1 cellular context compared by ENCODE assay signal in the genomic region with DNA sequence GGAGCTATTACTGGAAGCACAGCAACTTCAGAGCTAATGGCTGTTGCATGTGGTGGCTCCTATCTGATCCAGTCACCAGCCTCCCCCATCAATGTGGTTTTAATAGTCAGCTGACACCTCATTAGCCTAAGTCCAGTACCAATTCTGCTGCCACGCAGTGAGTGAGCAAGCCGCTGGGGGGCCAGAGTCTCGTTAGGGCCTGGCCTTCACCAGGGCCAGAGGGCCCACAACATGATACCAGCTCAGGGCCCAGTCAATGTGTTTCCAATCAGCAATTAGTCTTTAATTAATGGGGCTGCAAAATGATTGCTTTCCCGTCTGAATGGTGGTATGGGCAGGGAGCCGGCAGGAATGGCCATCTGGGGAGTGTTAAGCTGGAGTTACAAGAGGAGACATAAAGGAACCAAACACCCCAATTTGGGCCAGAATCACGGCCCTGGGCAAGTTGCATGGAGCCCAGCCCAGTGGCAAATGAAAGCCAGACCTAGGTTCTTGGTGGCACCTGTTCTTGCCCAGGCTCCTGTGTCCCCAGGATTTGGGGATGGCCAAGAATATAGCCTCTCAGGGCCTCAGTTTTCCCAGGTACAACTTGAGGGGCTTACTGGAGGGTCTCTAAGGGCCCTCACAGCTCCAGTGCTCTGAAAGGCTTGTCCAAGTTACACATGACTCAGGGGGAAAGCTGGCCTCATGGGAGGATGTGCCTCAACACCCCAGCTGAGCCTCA.
TF ChIP-seq lines count a peak whose summit lies in the region.

No MANE protein-coding gene starts in this region.

TF ChIP-seq in GM23338, 12 proteins besides CTCF, POLR2A, EP300 and RAD21:
- no peak for TF ChIP-seq NANOG (IDR thresholded peaks at IDR 0.05; ENCODE audit: borderline replicate concordance)
- no peak for TF ChIP-seq EZH2 (IDR thresholded peaks at IDR 0.05; ENCODE audit: low read depth, unreplicated experiment)
- TF ChIP-seq, protein P1, sequence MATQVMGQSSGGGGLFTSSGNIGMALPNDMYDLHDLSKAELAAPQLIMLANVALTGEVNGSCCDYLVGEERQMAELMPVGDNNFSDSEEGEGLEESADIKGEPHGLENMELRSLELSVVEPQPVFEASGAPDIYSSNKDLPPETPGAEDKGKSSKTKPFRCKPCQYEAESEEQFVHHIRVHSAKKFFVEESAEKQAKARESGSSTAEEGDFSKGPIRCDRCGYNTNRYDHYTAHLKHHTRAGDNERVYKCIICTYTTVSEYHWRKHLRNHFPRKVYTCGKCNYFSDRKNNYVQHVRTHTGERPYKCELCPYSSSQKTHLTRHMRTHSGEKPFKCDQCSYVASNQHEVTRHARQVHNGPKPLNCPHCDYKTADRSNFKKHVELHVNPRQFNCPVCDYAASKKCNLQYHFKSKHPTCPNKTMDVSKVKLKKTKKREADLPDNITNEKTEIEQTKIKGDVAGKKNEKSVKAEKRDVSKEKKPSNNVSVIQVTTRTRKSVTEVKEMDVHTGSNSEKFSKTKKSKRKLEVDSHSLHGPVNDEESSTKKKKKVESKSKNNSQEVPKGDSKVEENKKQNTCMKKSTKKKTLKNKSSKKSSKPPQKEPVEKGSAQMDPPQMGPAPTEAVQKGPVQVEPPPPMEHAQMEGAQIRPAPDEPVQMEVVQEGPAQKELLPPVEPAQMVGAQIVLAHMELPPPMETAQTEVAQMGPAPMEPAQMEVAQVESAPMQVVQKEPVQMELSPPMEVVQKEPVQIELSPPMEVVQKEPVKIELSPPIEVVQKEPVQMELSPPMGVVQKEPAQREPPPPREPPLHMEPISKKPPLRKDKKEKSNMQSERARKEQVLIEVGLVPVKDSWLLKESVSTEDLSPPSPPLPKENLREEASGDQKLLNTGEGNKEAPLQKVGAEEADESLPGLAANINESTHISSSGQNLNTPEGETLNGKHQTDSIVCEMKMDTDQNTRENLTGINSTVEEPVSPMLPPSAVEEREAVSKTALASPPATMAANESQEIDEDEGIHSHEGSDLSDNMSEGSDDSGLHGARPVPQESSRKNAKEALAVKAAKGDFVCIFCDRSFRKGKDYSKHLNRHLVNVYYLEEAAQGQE (IDR thresholded peaks at IDR 0.05; ENCODE audit: unreplicated experiment) = no peak
- TF ChIP-seq, protein P2, sequence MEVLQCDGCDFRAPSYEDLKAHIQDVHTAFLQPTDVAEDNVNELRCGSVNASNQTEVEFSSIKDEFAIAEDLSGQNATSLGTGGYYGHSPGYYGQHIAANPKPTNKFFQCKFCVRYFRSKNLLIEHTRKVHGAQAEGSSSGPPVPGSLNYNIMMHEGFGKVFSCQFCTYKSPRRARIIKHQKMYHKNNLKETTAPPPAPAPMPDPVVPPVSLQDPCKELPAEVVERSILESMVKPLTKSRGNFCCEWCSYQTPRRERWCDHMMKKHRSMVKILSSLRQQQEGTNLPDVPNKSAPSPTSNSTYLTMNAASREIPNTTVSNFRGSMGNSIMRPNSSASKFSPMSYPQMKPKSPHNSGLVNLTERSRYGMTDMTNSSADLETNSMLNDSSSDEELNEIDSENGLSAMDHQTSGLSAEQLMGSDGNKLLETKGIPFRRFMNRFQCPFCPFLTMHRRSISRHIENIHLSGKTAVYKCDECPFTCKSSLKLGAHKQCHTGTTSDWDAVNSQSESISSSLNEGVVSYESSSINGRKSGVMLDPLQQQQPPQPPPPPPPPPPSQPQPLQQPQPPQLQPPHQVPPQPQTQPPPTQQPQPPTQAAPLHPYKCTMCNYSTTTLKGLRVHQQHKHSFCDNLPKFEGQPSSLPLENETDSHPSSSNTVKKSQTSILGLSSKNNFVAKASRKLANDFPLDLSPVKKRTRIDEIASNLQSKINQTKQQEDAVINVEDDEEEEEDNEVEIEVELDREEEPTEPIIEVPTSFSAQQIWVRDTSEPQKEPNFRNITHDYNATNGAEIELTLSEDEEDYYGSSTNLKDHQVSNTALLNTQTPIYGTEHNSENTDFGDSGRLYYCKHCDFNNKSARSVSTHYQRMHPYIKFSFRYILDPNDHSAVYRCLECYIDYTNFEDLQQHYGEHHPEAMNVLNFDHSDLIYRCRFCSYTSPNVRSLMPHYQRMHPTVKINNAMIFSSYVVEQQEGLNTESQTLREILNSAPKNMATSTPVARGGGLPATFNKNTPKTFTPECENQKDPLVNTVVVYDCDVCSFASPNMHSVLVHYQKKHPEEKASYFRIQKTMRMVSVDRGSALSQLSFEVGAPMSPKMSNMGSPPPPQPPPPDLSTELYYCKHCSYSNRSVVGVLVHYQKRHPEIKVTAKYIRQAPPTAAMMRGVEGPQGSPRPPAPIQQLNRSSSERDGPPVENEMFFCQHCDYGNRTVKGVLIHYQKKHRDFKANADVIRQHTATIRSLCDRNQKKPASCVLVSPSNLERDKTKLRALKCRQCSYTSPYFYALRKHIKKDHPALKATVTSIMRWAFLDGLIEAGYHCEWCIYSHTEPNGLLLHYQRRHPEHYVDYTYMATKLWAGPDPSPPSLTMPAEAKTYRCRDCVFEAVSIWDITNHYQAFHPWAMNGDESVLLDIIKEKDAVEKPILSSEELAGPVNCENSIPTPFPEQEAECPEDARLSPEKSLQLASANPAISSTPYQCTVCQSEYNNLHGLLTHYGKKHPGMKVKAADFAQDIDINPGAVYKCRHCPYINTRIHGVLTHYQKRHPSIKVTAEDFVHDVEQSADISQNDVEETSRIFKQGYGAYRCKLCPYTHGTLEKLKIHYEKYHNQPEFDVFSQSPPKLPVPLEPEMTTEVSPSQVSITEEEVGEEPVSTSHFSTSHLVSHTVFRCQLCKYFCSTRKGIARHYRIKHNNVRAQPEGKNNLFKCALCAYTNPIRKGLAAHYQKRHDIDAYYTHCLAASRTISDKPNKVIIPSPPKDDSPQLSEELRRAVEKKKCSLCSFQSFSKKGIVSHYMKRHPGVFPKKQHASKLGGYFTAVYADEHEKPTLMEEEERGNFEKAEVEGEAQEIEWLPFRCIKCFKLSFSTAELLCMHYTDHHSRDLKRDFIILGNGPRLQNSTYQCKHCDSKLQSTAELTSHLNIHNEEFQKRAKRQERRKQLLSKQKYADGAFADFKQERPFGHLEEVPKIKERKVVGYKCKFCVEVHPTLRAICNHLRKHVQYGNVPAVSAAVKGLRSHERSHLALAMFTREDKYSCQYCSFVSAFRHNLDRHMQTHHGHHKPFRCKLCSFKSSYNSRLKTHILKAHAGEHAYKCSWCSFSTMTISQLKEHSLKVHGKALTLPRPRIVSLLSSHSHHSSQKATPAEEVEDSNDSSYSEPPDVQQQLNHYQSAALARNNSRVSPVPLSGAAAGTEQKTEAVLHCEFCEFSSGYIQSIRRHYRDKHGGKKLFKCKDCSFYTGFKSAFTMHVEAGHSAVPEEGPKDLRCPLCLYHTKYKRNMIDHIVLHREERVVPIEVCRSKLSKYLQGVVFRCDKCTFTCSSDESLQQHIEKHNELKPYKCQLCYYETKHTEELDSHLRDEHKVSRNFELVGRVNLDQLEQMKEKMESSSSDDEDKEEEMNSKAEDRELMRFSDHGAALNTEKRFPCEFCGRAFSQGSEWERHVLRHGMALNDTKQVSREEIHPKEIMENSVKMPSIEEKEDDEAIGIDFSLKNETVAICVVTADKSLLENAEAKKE (CRISPR knock-in tag; IDR thresholded peaks at IDR 0.05) = no peak
- no peak for TF ChIP-seq ZNF331 (CRISPR knock-in tag; IDR thresholded peaks at IDR 0.05; ENCODE audit: low read depth)
- TF ChIP-seq CREB1 (CRISPR knock-in tag; IDR thresholded peaks at IDR 0.05; ENCODE audit: low read depth) = no peak
- TF ChIP-seq JUNB (IDR thresholded peaks at IDR 0.05; ENCODE audit: unreplicated experiment) = no peak
- TF ChIP-seq ZNF114 (CRISPR knock-in tag; IDR thresholded peaks at IDR 0.05) = no peak
